ENCODE assay signal across 24 cellular contexts in the genomic region with DNA sequence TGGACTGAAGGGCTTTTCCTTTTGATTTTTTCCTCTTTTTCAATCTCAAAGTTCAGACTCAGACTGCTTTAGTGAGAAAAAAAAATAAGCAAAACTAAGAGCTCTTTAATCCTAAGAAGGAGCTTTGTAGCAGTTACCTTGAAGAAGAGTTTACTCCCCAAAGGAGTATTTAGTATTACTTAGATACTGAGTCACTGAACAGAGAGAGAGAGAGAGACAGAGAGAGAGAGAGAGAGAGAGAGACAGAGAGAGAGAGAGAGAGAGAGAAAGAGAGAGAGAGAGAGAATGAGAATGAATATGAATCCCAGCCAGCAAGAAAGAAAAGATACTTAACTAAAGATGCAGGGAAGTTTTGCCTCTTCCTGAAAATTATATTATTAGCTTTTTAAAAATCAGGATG. TPM values are rescaled to one million over a fixed set of nuclear protein-coding genes. Genes with fewer than 3 reads are reported as not detected.
DNase-seq lines count a peak whose midpoint lies in the region; ATAC-seq and TF ChIP-seq lines count a peak whose summit lies in the region.
"Had no signal": no experiment of that assay in that cellular context is flagged by ENCODE, and none has a peak within 500 bp of the region (broad histone marks: within the 10 kb centered on the region; RNA-seq: fewer than 3 reads in every experiment).

No MANE protein-coding gene starts in this region.

- ATAC-seq in aorta (ENCODE audit: low FRiP score) (peak; percentile 57), GM18517 (IDR thresholded peaks at IDR 0.05; ENCODE audit: unreplicated experiment) (no peak)

- H3K9me3 Mint-ChIP-seq in neural crest cell = no peaks in the 10 kb centered on the region
- H3K9me3 Mint-ChIP-seq: activated T-helper 2 cell treated with anti-CD3 and anti-CD28 coated beads, Interferon-gamma antibody, Interleukin-2, Interleukin-4, amounts not matched to agents 10 μg/mL and 5 μg/mL and 100 μg/mL, durations not matched to agents 14 hours and 24 hours and 36 hours had no signal

- no peaks in the 10 kb centered on the region for H3K36me3 Mint-ChIP-seq in neural crest cell (ENCODE audit: low read depth)

- H3K27ac ChIP-seq in VCaP = peak overlapping the region; percentile 80
- H3K27ac ChIP-seq in aorta (ENCODE audit: low read depth in 1 of 2, low read length in 2 of 2) = no peak overlapping the region
- H3K27ac ChIP-seq: neutrophil, right lobe of liver, SJSA1, thoracic aorta had no signal

- H3K4me3 ChIP-seq in fibroblast of pulmonary artery (replicated peaks; ENCODE audit: low read depth, low read length) = no peak overlapping the region
- peak overlapping the region in 1 of 2 donors; percentile 1 for H3K4me3 ChIP-seq in aorta (ENCODE audit: low read length in 2 of 2)
- H3K4me3 ChIP-seq: right lobe of liver, SJSA1, thoracic aorta had no signal

- H3K27me3 Mint-ChIP-seq in neural crest cell (ENCODE audit: low read depth) = no peaks in the 10 kb centered on the region

- peaks cover 0 to 5% of the 10 kb centered on the region in 2 donors for H3K4me1 ChIP-seq in aorta (ENCODE audit: control insufficient read depth in 1 of 2, insufficient read depth in 2 of 2, low read length in 2 of 2)
- H3K4me1 ChIP-seq: right lobe of liver had no signal

- H3K27ac Mint-ChIP-seq in neural crest cell (ENCODE audit: unreplicated experiment) = peak overlapping the region; percentile 46
- H3K27ac Mint-ChIP-seq: activated T-helper 2 cell treated with anti-CD3 and anti-CD28 coated beads, Interferon-gamma antibody, Interleukin-2, Interleukin-4, amounts not matched to agents 10 μg/mL and 5 μg/mL and 100 μg/mL, durations not matched to agents 14 hours and 24 hours and 36 hours had no signal

- no peak overlapping the region for H3K4me3 Mint-ChIP-seq in neural crest cell

- TF ChIP-seq CTCF in VCaP (conservative IDR thresholded peaks at IDR 0.05) = no peak
- TF ChIP-seq CTCF in fibroblast of pulmonary artery (IDR thresholded peaks at IDR 0.05; ENCODE audit: low read length, missing control alignments) = no peak
- no peak for TF ChIP-seq CTCF in neural crest cell (conservative IDR thresholded peaks at IDR 0.05)

- intact Hi-C loops in aorta (cut with DNase I) = no loop called here

- no peaks in the 10 kb centered on the region for H3K9me3 ChIP-seq in aorta (ENCODE audit: control insufficient read depth, low read length)
- H3K9me3 ChIP-seq: neutrophil, right lobe of liver, SJSA1, thoracic aorta had no signal

- peaks cover 6% of the 10 kb centered on the region for H3K4me1 Mint-ChIP-seq in neural crest cell

- H3K27me3 ChIP-seq in aorta (ENCODE audit: control insufficient read depth in 1 of 2, insufficient read depth in 2 of 2, low read length in 1 of 2) = no peaks in the 10 kb centered on the region
- H3K27me3 ChIP-seq: neutrophil, right lobe of liver, SJSA1 had no signal

- DNase-seq in fibroblast of pulmonary artery (ENCODE audit: low read depth) (peak; percentile 28), neural crest cell (ENCODE audit: low read depth, low spot score) (no peak), aorta (no peak), NCI-H2107 treated with DMSO at 0.1 percent for 48 hours (lab: John Stamatoyannopoulos, UW; ENCODE audit: unreplicated experiment) (no peak), NOMO-1 treated with DMSO at 0.1 percent for 48 hours (lab: John Stamatoyannopoulos, UW; ENCODE audit: unreplicated experiment) (no peak)
- DNase-seq: activated CD4-positive, CD25-positive, alpha-beta regulatory T cell treated with anti-CD3 and anti-CD28 coated beads, Interleukin-2, amount 50 U/mL, for 72 hours; amniotic stem cell; glutamatergic neuron; IMR-90; islet precursor cell; midbrain; NCI-H2081; NCI-H524 treated with DMSO at 0.1 percent for 48 hours; OCI-M1; right lobe of liver; stimulated activated CD4-positive, alpha-beta T cell treated with anti-CD3 and anti-CD28 coated beads, Interleukin-4, amount 100 ng/mL, for 24 hours; T1000 had no signal

- H3K36me3 ChIP-seq in aorta (ENCODE audit: control insufficient read depth in 1 of 2, insufficient read depth in 2 of 2, low read length in 1 of 2) = no peaks in the 10 kb centered on the region
- H3K36me3 ChIP-seq: neutrophil, right lobe of liver, SJSA1, thoracic aorta had no signal

RNA-seq across cellular contexts. Expression of gene NAV3, which starts 0.3 kb away (rescaled TPM):
- total RNA-seq in neural crest cell (4.7 and 5.0 TPM in 2 replicates), aorta (10 to 100 TPM in 1 of 2 donors, 1 to 10 TPM in 1; 6.2 to 40.3 TPM)
- polyA plus RNA-seq in aorta = 1 to 10 TPM in 1 of 2 donors, under 1 TPM in 1; 0.25 to 1.6 TPM
- total RNA-seq: activated T-helper 2 cell treated with anti-CD3 and anti-CD28 coated beads, Interferon-gamma antibody, Interleukin-2, Interleukin-4, amounts not matched to agents 10 μg/mL and 5 μg/mL and 100 μg/mL, durations not matched to agents 14 hours and 24 hours and 36 hours; G401 had no signal
